In genomic region chr1:19130476-19130875, GRCh38 we compare ENCODE assay signal across 27 cellular contexts.
"Had no signal": no experiment of that assay in that cellular context is flagged by ENCODE, and none has a peak within 500 bp of the region (broad histone marks: within the 10 kb centered on the region; RNA-seq: fewer than 3 reads in every experiment).

No MANE protein-coding gene starts in this region.

- DNase-seq: activated CD4-positive, alpha-beta memory T cell treated with anti-CD3 and anti-CD28 coated beads, Interleukin-2, amount 10 ng/mL, durations not matched to agents 7 days and 5 days; activated CD4-positive, alpha-beta T cell treated with anti-CD3 and anti-CD28 coated beads, Interleukin-2, amount 10 ng/mL, durations not matched to agents 24 days and 14 days; activated naive CD4-positive, alpha-beta T cell; activated T-cell treated with anti-CD3 and anti-CD28 coated beads, Interleukin-2, amount 50 U/mL, for 48 hours; cortex of kidney; effector memory CD8-positive, alpha-beta T cell; erythroblast; hippocampal formation; lower lobe of right lung; mesenchymal stem cell; natural killer cell; posterior cingulate gyrus; stimulated activated CD4-positive, alpha-beta T cell treated with anti-CD3 and anti-CD28 coated beads, Interleukin-15, amount 100 ng/mL, for 24 hours; stimulated activated CD4-positive, alpha-beta T cell treated with anti-CD3 and anti-CD28 coated beads, Interleukin-2, amount 100 ng/mL, for 24 hours; stimulated activated naive CD4-positive, alpha-beta T cell; T-helper 9 cell; WERI-Rb-1 had no signal

- H3K27ac Mint-ChIP-seq: activated CD4-positive, alpha-beta memory T cell treated with anti-CD3 and anti-CD28 coated beads, Interleukin-2, amount 10 ng/mL, durations not matched to agents 7 days and 5 days; activated CD4-positive, alpha-beta T cell treated with anti-CD3 and anti-CD28 coated beads, Interleukin-2, amount 10 ng/mL, durations not matched to agents 24 days and 14 days; brain; natural killer cell had no signal

- H3K9me3 Mint-ChIP-seq: activated naive CD4-positive, alpha-beta T cell treated with anti-CD3 and anti-CD28 coated beads, Interleukin-2, amount 50 U/mL, for 72 hours; effector memory CD8-positive, alpha-beta T cell had no signal

- H3K27ac ChIP-seq: ascending aorta, cardiac muscle cell, gastroesophageal sphincter, lower lobe of right lung, suprapubic skin, tibial nerve, WERI-Rb-1 had no signal

- H3K4me1 ChIP-seq: ascending aorta, gastroesophageal sphincter, lower lobe of right lung, suprapubic skin, tibial nerve had no signal

- FAIRE-seq: keratinocyte, urothelium cell line had no signal

- ATAC-seq: activated CD4-positive, CD25-positive, alpha-beta regulatory T cell treated with anti-CD3 and anti-CD28 coated beads, Interleukin-2, amount 50 U/mL, for 24 hours; activated naive CD4-positive, alpha-beta T cell treated with anti-CD3 and anti-CD28 coated beads, Interleukin-2, amount 50 U/mL, for 72 hours; effector memory CD8-positive, alpha-beta T cell; gastroesophageal sphincter; lower lobe of right lung; natural killer cell had no signal

- H3K4me3 ChIP-seq: ascending aorta, cardiac muscle cell, gastroesophageal sphincter, lower lobe of right lung, suprapubic skin, tibial nerve had no signal

- H3K4me3 Mint-ChIP-seq: activated CD4-positive, alpha-beta memory T cell treated with anti-CD3 and anti-CD28 coated beads, Interleukin-2, amount 10 ng/mL, durations not matched to agents 7 days and 5 days; activated CD4-positive, alpha-beta T cell treated with anti-CD3 and anti-CD28 coated beads, Interleukin-2, amount 10 ng/mL, durations not matched to agents 24 days and 14 days; brain; effector memory CD8-positive, alpha-beta T cell; natural killer cell had no signal

- H3K4me1 Mint-ChIP-seq: brain had no signal

- H3K27me3 ChIP-seq: ascending aorta, cardiac muscle cell, gastroesophageal sphincter, suprapubic skin, tibial nerve had no signal

- H3K27me3 Mint-ChIP-seq: activated CD4-positive, alpha-beta memory T cell treated with anti-CD3 and anti-CD28 coated beads, Interleukin-2, amount 10 ng/mL, durations not matched to agents 7 days and 5 days; activated CD4-positive, alpha-beta T cell treated with anti-CD3 and anti-CD28 coated beads, Interleukin-2, amount 10 ng/mL, durations not matched to agents 24 days and 14 days; brain; effector memory CD8-positive, alpha-beta T cell had no signal

- H3K9me3 ChIP-seq: suprapubic skin had no signal
